In the genomic region with DNA sequence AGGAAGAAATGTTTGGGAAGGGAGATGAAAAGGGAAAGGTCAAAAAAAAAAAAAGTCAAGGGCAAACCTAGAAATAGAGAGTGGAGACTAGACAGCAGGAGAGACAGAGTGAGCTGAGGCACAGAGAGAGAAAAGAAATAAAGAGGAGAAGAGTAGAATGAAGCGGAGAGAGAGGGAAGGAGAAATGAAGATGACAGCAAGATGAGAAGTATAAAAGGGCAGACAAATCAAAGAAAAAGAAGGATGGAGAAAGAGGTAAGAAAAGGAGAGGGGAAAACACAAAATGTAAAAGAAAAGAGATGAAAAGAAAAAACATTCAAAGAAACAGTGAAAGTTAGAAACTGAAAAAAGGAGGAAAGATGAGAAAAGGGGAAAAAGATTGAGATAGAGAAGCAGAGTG, we compare ENCODE assay signal across 17 cellular contexts. TPM values are rescaled to one million over a fixed set of nuclear protein-coding genes. Genes with fewer than 3 reads are reported as not detected.
DNase-seq lines count a peak whose midpoint lies in the region; ATAC-seq lines count a peak whose summit lies in the region.
"Had no signal": no experiment of that assay in that cellular context is flagged by ENCODE, and none has a peak within 500 bp of the region (broad histone marks: within the 10 kb centered on the region; RNA-seq: fewer than 3 reads in every experiment).

No MANE protein-coding gene starts in this region.

- H3K4me1 Mint-ChIP-seq in activated naive CD4-positive, alpha-beta T cell treated with anti-CD3 and anti-CD28 coated beads, Interleukin-2, amount 50 U/mL, for 24 hours, result peaks cover 70% of the 10 kb centered on the region
- peaks cover 47% of the 10 kb centered on the region for H3K4me1 Mint-ChIP-seq in activated naive CD4-positive, alpha-beta T cell treated with anti-CD3 and anti-CD28 coated beads for 36 hours (ENCODE audit: low read depth)
- H3K4me1 Mint-ChIP-seq in CD8-positive, alpha-beta memory T cell, result peaks cover 64 to 78% (median 78%) of the 10 kb centered on the region in 3 donors
- H3K4me1 Mint-ChIP-seq in activated T-helper 17 cell treated with anti-CD3 and anti-CD28 coated beads, Interleukin-2, amount 50 U/mL, for 72 hours, result peaks cover 42% of the 10 kb centered on the region
- peaks cover 34 to 54% (median 50%) of the 10 kb centered on the region in 4 donors for H3K4me1 Mint-ChIP-seq in naive thymus-derived CD8-positive, alpha-beta T cell

- no peak overlapping the region for H3K4me3 Mint-ChIP-seq in activated naive CD4-positive, alpha-beta T cell treated with anti-CD3 and anti-CD28 coated beads, Interleukin-2, amount 50 U/mL, for 24 hours
- H3K4me3 Mint-ChIP-seq in activated naive CD4-positive, alpha-beta T cell treated with anti-CD3 and anti-CD28 coated beads for 36 hours, result no peak overlapping the region
- H3K4me3 Mint-ChIP-seq in CD8-positive, alpha-beta memory T cell, result peak overlapping the region in 3 of 7 donors; percentile 3 to 53 (median 6)
- no peak overlapping the region for H3K4me3 Mint-ChIP-seq in activated T-helper 17 cell treated with anti-CD3 and anti-CD28 coated beads, Interleukin-2, amount 50 U/mL, for 72 hours
- peak overlapping the region in 2 of 10 donors; percentile 3 to 36 for H3K4me3 Mint-ChIP-seq in naive thymus-derived CD8-positive, alpha-beta T cell

- CTCF ChIA-PET in activated naive CD4-positive, alpha-beta T cell treated with anti-CD3 and anti-CD28 coated beads for 36 hours (lab: Charles Lee), result no interaction called here
- CTCF ChIA-PET in CD8-positive, alpha-beta memory T cell (lab: Charles Lee), result no interaction called here

- H3K27ac ChIP-seq in CD8-positive, alpha-beta memory T cell (ENCODE audit: low read depth, low read length), result no peak overlapping the region
- H3K27ac ChIP-seq: A549, KMS-11 had no signal

- peaks cover 64% of the 10 kb centered on the region for H3K36me3 Mint-ChIP-seq in activated naive CD4-positive, alpha-beta T cell treated with anti-CD3 and anti-CD28 coated beads, Interleukin-2, amount 50 U/mL, for 24 hours
- H3K36me3 Mint-ChIP-seq in activated naive CD4-positive, alpha-beta T cell treated with anti-CD3 and anti-CD28 coated beads for 36 hours (ENCODE audit: low read depth), result peaks cover 47% of the 10 kb centered on the region
- peaks cover 52 to 79% (median 53%) of the 10 kb centered on the region in 3 donors for H3K36me3 Mint-ChIP-seq in CD8-positive, alpha-beta memory T cell
- peaks cover 59% of the 10 kb centered on the region for H3K36me3 Mint-ChIP-seq in activated T-helper 17 cell treated with anti-CD3 and anti-CD28 coated beads, Interleukin-2, amount 50 U/mL, for 72 hours (ENCODE audit: low read depth)
- peaks cover 59 to 87% (median 68%) of the 10 kb centered on the region in 3 donors for H3K36me3 Mint-ChIP-seq in naive thymus-derived CD8-positive, alpha-beta T cell

- peak overlapping the region; percentile 56 for H3K27ac Mint-ChIP-seq in activated naive CD4-positive, alpha-beta T cell treated with anti-CD3 and anti-CD28 coated beads, Interleukin-2, amount 50 U/mL, for 24 hours
- H3K27ac Mint-ChIP-seq in activated naive CD4-positive, alpha-beta T cell treated with anti-CD3 and anti-CD28 coated beads for 36 hours, result no peak overlapping the region
- peak overlapping the region; percentile 28 to 95 (median 60) for H3K27ac Mint-ChIP-seq in CD8-positive, alpha-beta memory T cell
- peak overlapping the region; percentile 25 for H3K27ac Mint-ChIP-seq in activated T-helper 17 cell treated with anti-CD3 and anti-CD28 coated beads, Interleukin-2, amount 50 U/mL, for 72 hours
- peak overlapping the region; percentile 24 to 93 (median 64) for H3K27ac Mint-ChIP-seq in naive thymus-derived CD8-positive, alpha-beta T cell

- POLR2A ChIA-PET in CD8-positive, alpha-beta memory T cell (lab: Charles Lee), result no interaction called here
- POLR2A ChIA-PET in naive thymus-derived CD8-positive, alpha-beta T cell (lab: Charles Lee), result no interaction called here

- H3K9me3 Mint-ChIP-seq in activated naive CD4-positive, alpha-beta T cell treated with anti-CD3 and anti-CD28 coated beads, Interleukin-2, amount 50 U/mL, for 24 hours, result peaks cover 26% of the 10 kb centered on the region
- H3K9me3 Mint-ChIP-seq in activated naive CD4-positive, alpha-beta T cell treated with anti-CD3 and anti-CD28 coated beads for 36 hours, result peaks cover 15% of the 10 kb centered on the region
- peaks cover 5 to 21% (median 13%) of the 10 kb centered on the region in 5 donors for H3K9me3 Mint-ChIP-seq in CD8-positive, alpha-beta memory T cell
- peaks cover 9% of the 10 kb centered on the region for H3K9me3 Mint-ChIP-seq in activated T-helper 17 cell treated with anti-CD3 and anti-CD28 coated beads, Interleukin-2, amount 50 U/mL, for 72 hours
- peaks cover 12 to 51% (median 22%) of the 10 kb centered on the region in 9 donors for H3K9me3 Mint-ChIP-seq in naive thymus-derived CD8-positive, alpha-beta T cell

- H3K4me1 ChIP-seq in CD8-positive, alpha-beta memory T cell (ENCODE audit: insufficient read depth, low read length), result peaks cover 15% of the 10 kb centered on the region
- H3K4me1 ChIP-seq: A549, BE2C had no signal

- intact Hi-C loops in activated naive CD4-positive, alpha-beta T cell treated with anti-CD3 and anti-CD28 coated beads for 36 hours (cut with micrococcal nuclease), result no loop called here

- no peaks in the 10 kb centered on the region for H3K9me3 ChIP-seq in CD8-positive, alpha-beta memory T cell (ENCODE audit: low read length)
- H3K9me3 ChIP-seq: A549, BE2C had no signal

- no peak for ATAC-seq in activated T-helper 17 cell treated with anti-CD3 and anti-CD28 coated beads, Interleukin-2, amount 50 U/mL, for 72 hours (replicated peaks)
- no peak for ATAC-seq in naive thymus-derived CD8-positive, alpha-beta T cell
- no peak for ATAC-seq in GM18517 (IDR thresholded peaks at IDR 0.05; ENCODE audit: unreplicated experiment)
- ATAC-seq: A549, Right ventricle myocardium inferior had no signal

- H3K36me3 ChIP-seq in CD8-positive, alpha-beta memory T cell (ENCODE audit: insufficient read depth, low read length), result peaks cover 35% of the 10 kb centered on the region
- H3K36me3 ChIP-seq: BE2C had no signal

- DNase-seq in activated naive CD4-positive, alpha-beta T cell treated with anti-CD3 and anti-CD28 coated beads for 36 hours, result no peak
- no peak for DNase-seq in CD8-positive, alpha-beta memory T cell
- DNase-seq in naive thymus-derived CD8-positive, alpha-beta T cell, result no peak
- DNase-seq in T-helper 9 cell, result no peak
- no peak for DNase-seq in occipital lobe (lab: John Stamatoyannopoulos, UW)
- DNase-seq: BE2C, EL, GF-D8, NCI-H1092 treated with DMSO at 0.1 percent for 48 hours, NCI-H2029 treated with DMSO at 0.1 percent for 48 hours, NCI-H526 had no signal

- H3K27me3 Mint-ChIP-seq in activated naive CD4-positive, alpha-beta T cell treated with anti-CD3 and anti-CD28 coated beads, Interleukin-2, amount 50 U/mL, for 24 hours, result no peaks in the 10 kb centered on the region
- no peaks in the 10 kb centered on the region for H3K27me3 Mint-ChIP-seq in activated naive CD4-positive, alpha-beta T cell treated with anti-CD3 and anti-CD28 coated beads for 36 hours (ENCODE audit: low read depth)
- H3K27me3 Mint-ChIP-seq in CD8-positive, alpha-beta memory T cell, result no peaks in the 10 kb centered on the region
- no peaks in the 10 kb centered on the region for H3K27me3 Mint-ChIP-seq in activated T-helper 17 cell treated with anti-CD3 and anti-CD28 coated beads, Interleukin-2, amount 50 U/mL, for 72 hours
- H3K27me3 Mint-ChIP-seq in naive thymus-derived CD8-positive, alpha-beta T cell, result no peaks in the 10 kb centered on the region

- no peak overlapping the region for H3K4me3 ChIP-seq in CD8-positive, alpha-beta memory T cell (ENCODE audit: low read length)
- H3K4me3 ChIP-seq: A549 had no signal

- H3K27me3 ChIP-seq in CD8-positive, alpha-beta memory T cell (ENCODE audit: insufficient read depth, low read length, poor library complexity, severe bottlenecking), result no peaks in the 10 kb centered on the region
- H3K27me3 ChIP-seq: BE2C had no signal

RNA-seq across cellular contexts. Expression of a gene that starts 53.0 kb away (rescaled TPM):
- total RNA-seq in activated naive CD4-positive, alpha-beta T cell treated with anti-CD3 and anti-CD28 coated beads for 36 hours, result 10 to 100 TPM; 61.7 to 66.2 TPM
- total RNA-seq in CD8-positive, alpha-beta memory T cell, result 10 to 100 TPM; 43.1 to 45.2 TPM
- 228 TPM for polyA plus RNA-seq in CD8-positive, alpha-beta memory T cell
- 10 to 100 TPM; 39.2 to 81.2 TPM for total RNA-seq in activated T-helper 17 cell treated with anti-CD3 and anti-CD28 coated beads, Interleukin-2, amount 50 U/mL, for 72 hours
- 100 to 1,000 TPM; 298 to 309 TPM for total RNA-seq in naive thymus-derived CD8-positive, alpha-beta T cell
- polyA plus RNA-seq in naive thymus-derived CD8-positive, alpha-beta T cell, result 100 to 1,000 TPM; 125 to 167 (median 160) TPM
- total RNA-seq in occipital lobe, result 22.8 TPM
